In genomic region chr12:8948711-8949524, GRCh38 we compare ENCODE assay signal across 8 cellular contexts. TPM values are rescaled to one million over a fixed set of nuclear protein-coding genes. Genes with fewer than 3 reads are reported as not detected.
DNase-seq lines count a peak whose midpoint lies in the region; ATAC-seq and TF ChIP-seq lines count a peak whose summit lies in the region.

No MANE protein-coding gene starts in this region.

- H3K36me3 Mint-ChIP-seq in T-cell (peaks cover 14% of the 10 kb centered on the region), mesothelial cell of epicardium (peaks cover 12% of the 10 kb centered on the region)

- H3K9ac ChIP-seq in endocrine pancreas (ENCODE audit: control insufficient read depth, insufficient read depth, low read length) = peak overlapping the region; percentile 97

- H3K9me3 Mint-ChIP-seq in T-cell (peaks cover 0 to 7% (median 4%) of the 10 kb centered on the region in 3 donors), mesothelial cell of epicardium (peaks cover 12% of the 10 kb centered on the region)

- H3K4me1 ChIP-seq in endocrine pancreas (ENCODE audit: control insufficient read depth, insufficient read depth, low read length) (peaks cover 13% of the 10 kb centered on the region), uterus (peaks cover 0 to 10% of the 10 kb centered on the region in 2 donors)

- peak overlapping the region; percentile 100 for H3K27ac ChIP-seq in uterus

- H3K9me3 ChIP-seq in endocrine pancreas (ENCODE audit: control insufficient read depth, low read length) (no peaks in the 10 kb centered on the region), uterus (no peaks in the 10 kb centered on the region)

- ATAC-seq in GM21367 (IDR thresholded peaks at IDR 0.05; ENCODE audit: unreplicated experiment) = peak; percentile 19
- peak; percentile 18 to 42 (median 32) for ATAC-seq in T-cell (replicated peaks in 1 of 4)

- H3K4me1 Mint-ChIP-seq in T-cell (peaks cover 60 to 77% (median 64%) of the 10 kb centered on the region in 3 donors), mesothelial cell of epicardium (peaks cover 18% of the 10 kb centered on the region)

- H3K4me3 Mint-ChIP-seq in T-cell (peak overlapping the region; percentile 90 to 95 (median 91)), mesothelial cell of epicardium (peak overlapping the region; percentile 98)

- H3K27ac Mint-ChIP-seq in T-cell (peak overlapping the region; percentile 89 to 97), mesothelial cell of epicardium (peak overlapping the region; percentile 98)

- POLR2A ChIA-PET in T-cell (lab: Charles Lee) = interaction anchor here (0.5 to 1.7 kb wide), 7 partner anchors 27 to 833 kb away, joined by 3 to 8 read pairs (median 3); no protein-coding TSS in a partner anchor

- intact Hi-C loops in uterus (cut with DNase I; ENCODE audit: low total_unique reads) = no loop called here

- no peak for TF ChIP-seq POLR2A in uterus (IDR thresholded peaks at IDR 0.05)

- DNase-seq in GDM1 (lab: John Stamatoyannopoulos, UW) (peak; percentile 3), HS-27A (ENCODE audit: low read depth) (peak; percentile 14), T-cell (peak in 3 of 34 experiments; percentile 11 to 48 (median 13)), mesothelial cell of epicardium (ENCODE audit: low spot score in 2 of 2, unreplicated experiment in 2 of 2) (peak in 1 of 2 experiments; percentile 41), uterus (no peak), SHP77 treated with DMSO at 0.1 percent for 48 hours (lab: John Stamatoyannopoulos, UW) (no peak)

- H3K36me3 ChIP-seq in endocrine pancreas (ENCODE audit: control insufficient read depth, insufficient read depth, low read length) = no peaks in the 10 kb centered on the region
- no peaks in the 10 kb centered on the region for H3K36me3 ChIP-seq in uterus

- TF ChIP-seq CTCF in mesothelial cell of epicardium (IDR thresholded peaks at IDR 0.05; ENCODE audit: unreplicated experiment) (no peak), uterus (IDR thresholded peaks at IDR 0.05) (no peak)

- H3K27me3 ChIP-seq in endocrine pancreas (ENCODE audit: control insufficient read depth, insufficient read depth, low read length) = no peaks in the 10 kb centered on the region
- H3K27me3 ChIP-seq in uterus = no peaks in the 10 kb centered on the region

- H3K27me3 Mint-ChIP-seq in T-cell = no peaks in the 10 kb centered on the region
- H3K27me3 Mint-ChIP-seq in mesothelial cell of epicardium (ENCODE audit: low read depth) = no peaks in the 10 kb centered on the region

- CTCF ChIA-PET in T-cell (lab: Charles Lee) = interaction anchor here (0.6 to 5.3 kb wide), 28 partner anchors 10 to 304 kb away, joined by 3 to 119 read pairs (median 5); partner anchors contain the start of genes KLRG1 (in 1 of the 2) and PHC1 (in 1 of the 2)

- H3K4me3 ChIP-seq in endocrine pancreas (ENCODE audit: control insufficient read depth, insufficient read depth, low read length) = peak overlapping the region; percentile 98
- H3K4me3 ChIP-seq in uterus = peak overlapping the region; percentile 89 to 91

RNA-seq across cellular contexts. Expression of gene M6PR, which starts 0.5 kb away (rescaled TPM):
- total RNA-seq in T-cell (100 to 1,000 TPM; 162 to 189 (median 187) TPM), mesothelial cell of epicardium (117 to 118 TPM (median 117 TPM) in 3 replicates), uterus (100 to 1,000 TPM in 1 of 4 donors, 10 to 100 TPM in 3; 45.9 to 128 (median 75.4) TPM)

RNA-seq across cellular contexts. Expression of gene PHC1, which starts 34.6 kb away (rescaled TPM):
- 10 to 100 TPM; 38.6 to 54.6 (median 42.9) TPM for total RNA-seq in T-cell
- total RNA-seq in mesothelial cell of epicardium = 115 to 119 TPM (median 117 TPM) in 3 replicates
- total RNA-seq in uterus = 10 to 100 TPM; 27.7 to 82.0 (median 53.7) TPM

RNA-seq across cellular contexts. Expression of gene KLRG1, which starts 40.4 kb away (rescaled TPM):
- total RNA-seq in T-cell (10 to 100 TPM; 11.9 to 80.4 (median 28.0) TPM), mesothelial cell of epicardium (2.0 to 2.2 TPM (median 2.0 TPM) in 3 replicates), uterus (1 to 10 TPM in 2 of 4 donors, under 1 TPM in 1, not detected in 1; 0.26 to 5.1 (median 1.5) TPM)

Comparison
In these comparisons a context has a peak if more than half of its experiments do, and no peak if none do; other contexts are left out.
1. DNase-seq: peak in GDM1 (single experiment) and HS-27A (single experiment); none in uterus (0 of 2) and SHP77 treated with DMSO at 0.1 percent for 48 hours (single experiment).